9 cellular contexts compared by ENCODE assay signal in genomic region chr10:22265839-22266537, GRCh38. TPM values are rescaled to one million over a fixed set of nuclear protein-coding genes. Genes with fewer than 3 reads are reported as not detected.
"Had no signal": no experiment of that assay in that cellular context is flagged by ENCODE, and none has a peak within 500 bp of the region (broad histone marks: within the 10 kb centered on the region; RNA-seq: fewer than 3 reads in every experiment).

No MANE protein-coding gene starts in this region.

- H3K4me1 ChIP-seq: HAP-1 had no signal

- H3K36me3 ChIP-seq: HAP-1 had no signal

- H2AFZ ChIP-seq: GM23248 had no signal

- H3K4me3 Mint-ChIP-seq: HFFc6 had no signal

- H3K4me3 ChIP-seq: GM23248, HAP-1 had no signal

- H3K27ac ChIP-seq: GM23248, HL-60 had no signal

- H3K9me3 ChIP-seq: HAP-1 had no signal

- H3K27ac Mint-ChIP-seq: HFFc6 had no signal

- H3K9ac ChIP-seq: GM23248 had no signal

- DNase-seq: GM23248, GOT3, H7, HFFc6 had no signal

- ATAC-seq: HCT116, HepG2 had no signal

- H3K9me3 Mint-ChIP-seq: HFFc6 had no signal

RNA-seq across cellular contexts. Expression of gene EBLN1, which starts 48.2 kb away (rescaled TPM):
- total RNA-seq: GM23248, H4, H7, HepG2, HFFc6 had no signal
- polyA plus RNA-seq: GM23248, HepG2 had no signal
